9 cellular contexts compared by ENCODE assay signal in the genomic region with DNA sequence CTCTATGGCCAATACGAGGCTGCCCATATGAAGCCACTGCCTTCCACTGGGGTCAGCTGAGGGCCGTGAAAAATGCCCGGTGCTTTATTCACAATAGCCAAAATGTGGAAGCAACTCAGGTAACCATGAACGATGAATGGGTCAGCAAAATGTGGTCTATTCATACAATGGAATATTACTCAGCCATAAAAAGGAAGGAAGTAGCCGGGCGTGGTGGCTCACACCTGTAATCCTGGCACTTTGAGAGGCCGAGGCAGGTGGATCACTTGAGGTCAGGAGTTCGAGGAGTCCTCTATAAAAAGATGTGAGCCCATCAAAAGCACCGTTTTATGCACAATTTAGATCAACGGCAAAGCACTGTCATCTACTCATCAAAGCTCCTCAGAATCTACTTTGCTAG.
"Had no signal": no experiment of that assay in that cellular context is flagged by ENCODE, and none has a peak within 500 bp of the region (broad histone marks: within the 10 kb centered on the region; RNA-seq: fewer than 3 reads in every experiment).

No MANE protein-coding gene starts in this region.

- H3K9me3 Mint-ChIP-seq: GM23338, H9, HFFc6 had no signal

- H3K4me2 ChIP-seq: GM23338 had no signal

- H3K4me3 Mint-ChIP-seq: GM23338, H9, HFFc6 had no signal

- H3K27me3 Mint-ChIP-seq: IgD-negative memory B cell had no signal

- H3K27ac ChIP-seq: HL-60 had no signal

- ATAC-seq: GM23338, HepG2 had no signal

- H2AFZ ChIP-seq: GM23338 had no signal

- FAIRE-seq: H1, H54, HepG2 had no signal

- DNase-seq: H9, HCEC 1CT, HFFc6 had no signal

- H3K27ac Mint-ChIP-seq: GM23338, H9, HFFc6 had no signal

- H3K4me3 ChIP-seq: GM23338 had no signal
